15 cellular contexts compared by ENCODE assay signal in genomic region chr11:131924446-131925240, GRCh38.
A peak's percentile ranks its signal among the peaks of the same experiment; 100 is the strongest.
DNase-seq lines count a peak whose midpoint lies in the region; ATAC-seq, FAIRE-seq and TF ChIP-seq lines count a peak whose summit lies in the region.
"Had no signal": no experiment of that assay in that cellular context is flagged by ENCODE, and none has a peak within 500 bp of the region (broad histone marks: within the 10 kb centered on the region; RNA-seq: fewer than 3 reads in every experiment).

No MANE protein-coding gene starts in this region.

- POLR2A ChIA-PET in Caco-2 (lab: Charles Lee) = no interaction called here

- no peak overlapping the region for H3K4me3 ChIP-seq in Peyer's patch
- no peak overlapping the region for H3K4me3 ChIP-seq in Caco-2 (ENCODE audit: low read depth, low read length)
- H3K4me3 ChIP-seq: left ventricle myocardium inferior had no signal

- no peak for TF ChIP-seq POLR2A in Peyer's patch (IDR thresholded peaks at IDR 0.05)

- ATAC-seq in GM18867 (IDR thresholded peaks at IDR 0.05; ENCODE audit: unreplicated experiment) = peak; percentile 71

- H3K36me3 ChIP-seq in Peyer's patch (no peaks in the 10 kb centered on the region), Caco-2 (ENCODE audit: control insufficient read depth, insufficient read depth, low read length) (no peaks in the 10 kb centered on the region)
- H3K36me3 ChIP-seq: left ventricle myocardium inferior had no signal

- H3K27ac Mint-ChIP-seq in nephron progenitor cell (peak overlapping the region; percentile 30), Caco-2 (ENCODE audit: unreplicated experiment) (no peak overlapping the region)
- H3K27ac Mint-ChIP-seq: activated naive CD8-positive, alpha-beta T cell treated with anti-CD3 and anti-CD28 coated beads, Interleukin-2, amount 10 ng/mL, durations not matched to agents 7 days and 5 days had no signal

- H3K4me1 ChIP-seq in Peyer's patch (peaks cover 0 to 3% (median 0%) of the 10 kb centered on the region in 4 donors), Caco-2 (no peaks in the 10 kb centered on the region)

- H3K36me3 Mint-ChIP-seq in nephron progenitor cell (ENCODE audit: low read depth) = no peaks in the 10 kb centered on the region
- no peaks in the 10 kb centered on the region for H3K36me3 Mint-ChIP-seq in Caco-2 (ENCODE audit: insufficient read depth, unreplicated experiment)
- H3K36me3 Mint-ChIP-seq: activated naive CD8-positive, alpha-beta T cell treated with anti-CD3 and anti-CD28 coated beads, Interleukin-2, amount 10 ng/mL, durations not matched to agents 7 days and 5 days had no signal

- no peaks in the 10 kb centered on the region for H3K27me3 ChIP-seq in Peyer's patch
- H3K27me3 ChIP-seq in Caco-2 (replicated peaks; ENCODE audit: control insufficient read depth, insufficient read depth, low read length) = no peaks in the 10 kb centered on the region

- no peaks in the 10 kb centered on the region for H3K9me3 Mint-ChIP-seq in nephron progenitor cell
- H3K9me3 Mint-ChIP-seq in Caco-2 (ENCODE audit: unreplicated experiment) = no peaks in the 10 kb centered on the region
- H3K9me3 Mint-ChIP-seq: activated naive CD8-positive, alpha-beta T cell treated with anti-CD3 and anti-CD28 coated beads, Interleukin-2, amount 10 ng/mL, durations not matched to agents 7 days and 5 days had no signal

- FAIRE-seq in HTR-8/SVneo (lab: Jason Lieb, UNC) = no peak
- FAIRE-seq: H1 had no signal

- peaks cover 12% of the 10 kb centered on the region for H3K27me3 Mint-ChIP-seq in nephron progenitor cell (ENCODE audit: low read depth, poor library complexity)
- peaks cover 24% of the 10 kb centered on the region for H3K27me3 Mint-ChIP-seq in Caco-2 (ENCODE audit: insufficient read depth, unreplicated experiment)
- H3K27me3 Mint-ChIP-seq: activated naive CD8-positive, alpha-beta T cell treated with anti-CD3 and anti-CD28 coated beads, Interleukin-2, amount 10 ng/mL, durations not matched to agents 7 days and 5 days had no signal

- no peak overlapping the region for H3K4me3 Mint-ChIP-seq in nephron progenitor cell
- no peak overlapping the region for H3K4me3 Mint-ChIP-seq in Caco-2 (ENCODE audit: unreplicated experiment)
- H3K4me3 Mint-ChIP-seq: activated naive CD8-positive, alpha-beta T cell treated with anti-CD3 and anti-CD28 coated beads, Interleukin-2, amount 10 ng/mL, durations not matched to agents 7 days and 5 days had no signal

- H3K4me1 Mint-ChIP-seq in nephron progenitor cell = peaks cover 55% of the 10 kb centered on the region
- no peaks in the 10 kb centered on the region for H3K4me1 Mint-ChIP-seq in Caco-2 (ENCODE audit: low read depth, unreplicated experiment)
- H3K4me1 Mint-ChIP-seq: activated naive CD8-positive, alpha-beta T cell treated with anti-CD3 and anti-CD28 coated beads, Interleukin-2, amount 10 ng/mL, durations not matched to agents 7 days and 5 days had no signal

- no TSS peak for BruUV-seq in Caco-2 (replicated peaks; lab: Mats Ljungman, UMichigan)

- CTCF ChIA-PET in Caco-2 (lab: Charles Lee) = no interaction called here

- no peaks in the 10 kb centered on the region for H3K9me3 ChIP-seq in Peyer's patch
- H3K9me3 ChIP-seq in Caco-2 = no peaks in the 10 kb centered on the region
- H3K9me3 ChIP-seq: left ventricle myocardium inferior had no signal

- DNase-seq in RPMI7951 (ENCODE audit: low read depth) = peak; percentile 78
- no peak for DNase-seq in epithelial cell of prostate (ENCODE audit: low read depth, low spot score)
- DNase-seq in nephron progenitor cell = no peak
- DNase-seq in HTR-8/SVneo (ENCODE audit: insufficient read length, low spot score) = no peak
- no peak for DNase-seq in GM10266 (ENCODE audit: extremely low spot score)
- no peak for DNase-seq in Peyer's patch
- no peak for DNase-seq in Caco-2
- DNase-seq: activated CD4-positive, CD25-positive, alpha-beta regulatory T cell; activated naive CD8-positive, alpha-beta T cell treated with anti-CD3 and anti-CD28 coated beads, Interleukin-2, amount 10 ng/mL, durations not matched to agents 7 days and 5 days; cortex of kidney; DMS79 treated with DMSO at 0.1 percent for 48 hours; glutamatergic neuron; left ventricle myocardium inferior had no signal

- intact Hi-C loops in Caco-2 (cut with micrococcal nuclease; ENCODE audit: unreplicated experiment) = no loop called here

- peak overlapping the region; percentile 16 for H3K27ac ChIP-seq in epithelial cell of prostate
- H3K27ac ChIP-seq in Peyer's patch = no peak overlapping the region
- H3K27ac ChIP-seq: left ventricle myocardium inferior had no signal

- TF ChIP-seq CTCF in nephron progenitor cell (IDR thresholded peaks at IDR 0.05) (no peak), GM10266 (IDR thresholded peaks at IDR 0.05; ENCODE audit: control insufficient read depth, insufficient read depth, low read depth, missing control alignments) (no peak), Peyer's patch (IDR thresholded peaks at IDR 0.05) (no peak), Caco-2 (IDR thresholded peaks at IDR 0.05; ENCODE audit: insufficient read depth in 1 of 2, low read depth in 1 of 2, low read length in 1 of 2, severe bottlenecking in 1 of 2, unreplicated experiment in 1 of 2) (no peak)
